In genomic region chr1:201631037-201631436, GRCh38 we compare ENCODE assay signal across 18 cellular contexts.
DNase-seq lines count a peak whose midpoint lies in the region; ATAC-seq and TF ChIP-seq lines count a peak whose summit lies in the region.
"Had no signal": no experiment of that assay in that cellular context is flagged by ENCODE, and none has a peak within 500 bp of the region (broad histone marks: within the 10 kb centered on the region; RNA-seq: fewer than 3 reads in every experiment).

No MANE protein-coding gene starts in this region.

- TF ChIP-seq CTCF in endothelial cell (IDR thresholded peaks at IDR 0.05; ENCODE audit: unreplicated experiment) (no peak), left lung (IDR thresholded peaks at IDR 0.05) (no peak)

- peaks cover 7% of the 10 kb centered on the region for H3K27me3 Mint-ChIP-seq in endothelial cell (ENCODE audit: unreplicated experiment)
- H3K27me3 Mint-ChIP-seq: B cell had no signal

- H3K4me3 Mint-ChIP-seq in endothelial cell (ENCODE audit: unreplicated experiment), result peak overlapping the region; percentile 9
- H3K4me3 Mint-ChIP-seq: B cell; CD8-positive, alpha-beta T cell had no signal

- H3K4me1 Mint-ChIP-seq in endothelial cell (ENCODE audit: unreplicated experiment), result peaks cover 18% of the 10 kb centered on the region
- H3K4me1 Mint-ChIP-seq: B cell had no signal

- no peaks in the 10 kb centered on the region for H3K9me3 ChIP-seq in left lung
- H3K9me3 ChIP-seq: SJSA1 had no signal

- intact Hi-C loops in left lung (cut with DNase I), result no loop called here

- no peak overlapping the region for H3K27ac ChIP-seq in left lung
- H3K27ac ChIP-seq: SJSA1 had no signal

- H3K36me3 ChIP-seq in left lung (peaks cover 0 to 8% of the 10 kb centered on the region in 2 donors), H7 (replicated peaks; ENCODE audit: control insufficient read depth, insufficient read depth, low read length) (no peaks in the 10 kb centered on the region)

- peaks cover 38% of the 10 kb centered on the region for H3K36me3 Mint-ChIP-seq in endothelial cell (ENCODE audit: low read depth, unreplicated experiment)
- H3K36me3 Mint-ChIP-seq: CD8-positive, alpha-beta T cell had no signal

- DNase-seq in Ammon's horn (ENCODE audit: low spot score), result peak; percentile 77
- DNase-seq in NCI-H2227 treated with DMSO at 0.1 percent for 48 hours (lab: John Stamatoyannopoulos, UW), result peak; percentile 22
- DNase-seq in endothelial cell (ENCODE audit: low spot score), result no peak
- peak in 29 of 56 donors; percentile 15 to 77 (median 42) for DNase-seq in nucleus accumbens (lab: John Stamatoyannopoulos, UW)
- no peak for DNase-seq in left lung
- DNase-seq in H7, result no peak
- DNase-seq: CD8-positive, alpha-beta T cell; DMS79 treated with DMSO at 0.1 percent for 48 hours; GOT3; Kasumi-1; NCI-H1436 treated with DMSO at 0.1 percent for 48 hours; NCI-H2081 treated with DMSO at 0.1 percent for 48 hours; NCI-H69; PC-3 had no signal

- H3K27me3 ChIP-seq in left lung, result no peaks in the 10 kb centered on the region
- H3K27me3 ChIP-seq in H7 (ENCODE audit: control insufficient read depth, insufficient read depth, low read length), result no peaks in the 10 kb centered on the region; the same call in 1 of the 2 replicates
- H3K27me3 ChIP-seq: SJSA1 had no signal

- ATAC-seq in HG03342 (IDR thresholded peaks at IDR 0.05; ENCODE audit: unreplicated experiment), result no peak
- no peak for ATAC-seq in left lung
- no peak for ATAC-seq in HG02571 (IDR thresholded peaks at IDR 0.05; ENCODE audit: unreplicated experiment)
- ATAC-seq: CD8-positive, alpha-beta T cell; PC-3 had no signal

- H3K4me3 ChIP-seq in left lung (no peak overlapping the region), H7 (ENCODE audit: insufficient read depth, low read depth, low read length) (no peak overlapping the region)
- H3K4me3 ChIP-seq: SJSA1 had no signal

- H3K9me3 Mint-ChIP-seq in endothelial cell (ENCODE audit: unreplicated experiment), result no peaks in the 10 kb centered on the region
- H3K9me3 Mint-ChIP-seq: CD8-positive, alpha-beta T cell had no signal

- peaks cover 0 to 20% of the 10 kb centered on the region in 2 donors for H3K4me1 ChIP-seq in left lung

- H3K27ac Mint-ChIP-seq in endothelial cell (ENCODE audit: unreplicated experiment), result no peak overlapping the region
- H3K27ac Mint-ChIP-seq: B cell; CD8-positive, alpha-beta T cell had no signal

Comparison
In these comparisons a context has a peak if more than half of its experiments do, and no peak if none do; other contexts are left out.
1. DNase-seq: peak in Ammon's horn (single experiment), NCI-H2227 treated with DMSO at 0.1 percent for 48 hours (single experiment) and nucleus accumbens (29 of 56); none in endothelial cell (single experiment), left lung (0 of 2) and H7 (single experiment).